2 cellular contexts compared by ENCODE assay signal in the genomic region with DNA sequence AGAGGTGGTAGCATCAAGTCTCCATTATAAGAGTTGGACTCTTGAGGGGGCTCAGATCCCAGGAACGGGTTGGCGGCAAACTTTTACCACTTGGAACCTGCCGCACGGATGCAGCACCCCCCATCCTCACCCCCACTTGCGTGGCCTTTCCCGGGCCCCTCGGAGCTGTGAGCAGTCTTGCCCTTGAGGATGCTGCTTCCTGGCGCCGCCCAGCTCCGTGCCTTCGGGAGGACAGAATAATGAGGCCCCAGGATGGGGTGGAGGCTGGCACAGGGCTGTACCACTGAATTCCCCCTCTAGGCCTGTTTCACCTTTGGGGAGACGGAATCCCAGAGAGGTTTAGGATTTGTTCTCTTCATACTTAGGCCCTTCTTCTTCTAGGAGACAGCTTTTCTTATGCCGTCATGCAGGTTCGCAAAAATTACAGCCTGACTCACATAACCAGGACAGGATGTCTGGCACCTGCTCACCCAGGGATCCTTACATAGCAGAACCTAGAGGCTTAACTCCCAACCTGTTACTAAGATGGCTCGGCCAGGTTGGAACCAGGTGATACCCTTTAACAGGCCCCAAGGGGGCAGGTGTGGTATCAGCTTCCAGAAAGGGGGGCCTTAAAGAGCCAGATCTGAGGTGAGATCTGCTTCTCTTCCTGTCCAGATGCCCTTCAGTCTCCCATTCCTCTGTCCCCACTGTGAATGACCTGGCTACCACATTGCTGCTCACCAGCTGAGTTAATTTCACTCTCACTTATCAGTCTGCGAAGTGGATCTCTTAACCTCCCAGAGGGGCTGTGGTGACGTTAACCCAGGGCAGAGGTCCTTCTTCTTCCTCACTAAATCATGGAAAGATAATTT.
TF ChIP-seq lines count a peak whose summit lies in the region.

No MANE protein-coding gene starts in this region.

TF ChIP-seq in SK-N-SH, 30 proteins besides CTCF, POLR2A, EP300 and RAD21 (continued from another document):
- TF ChIP-seq NRF1 (IDR thresholded peaks at IDR 0.05; ENCODE audit: low read depth, low read length) (no peak), SMC3 (IDR thresholded peaks at IDR 0.05; ENCODE audit: low read depth, low read length) (no peak), TEAD4 (IDR thresholded peaks at IDR 0.05; ENCODE audit: borderline replicate concordance, insufficient read depth) (no peak), RXRA (IDR thresholded peaks at IDR 0.05; ENCODE audit: borderline replicate concordance, low read depth) (no peak), SIN3A (IDR thresholded peaks at IDR 0.05; ENCODE audit: borderline replicate concordance, low read depth, low read length) (no peak), JUND (IDR thresholded peaks at IDR 0.05) (no peak)
- TF ChIP-seq, protein P1, sequence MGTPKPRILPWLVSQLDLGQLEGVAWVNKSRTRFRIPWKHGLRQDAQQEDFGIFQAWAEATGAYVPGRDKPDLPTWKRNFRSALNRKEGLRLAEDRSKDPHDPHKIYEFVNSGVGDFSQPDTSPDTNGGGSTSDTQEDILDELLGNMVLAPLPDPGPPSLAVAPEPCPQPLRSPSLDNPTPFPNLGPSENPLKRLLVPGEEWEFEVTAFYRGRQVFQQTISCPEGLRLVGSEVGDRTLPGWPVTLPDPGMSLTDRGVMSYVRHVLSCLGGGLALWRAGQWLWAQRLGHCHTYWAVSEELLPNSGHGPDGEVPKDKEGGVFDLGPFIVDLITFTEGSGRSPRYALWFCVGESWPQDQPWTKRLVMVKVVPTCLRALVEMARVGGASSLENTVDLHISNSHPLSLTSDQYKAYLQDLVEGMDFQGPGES (IDR thresholded peaks at IDR 0.05; ENCODE audit: low read depth, low read length): no peak
- TF ChIP-seq, protein P2, sequence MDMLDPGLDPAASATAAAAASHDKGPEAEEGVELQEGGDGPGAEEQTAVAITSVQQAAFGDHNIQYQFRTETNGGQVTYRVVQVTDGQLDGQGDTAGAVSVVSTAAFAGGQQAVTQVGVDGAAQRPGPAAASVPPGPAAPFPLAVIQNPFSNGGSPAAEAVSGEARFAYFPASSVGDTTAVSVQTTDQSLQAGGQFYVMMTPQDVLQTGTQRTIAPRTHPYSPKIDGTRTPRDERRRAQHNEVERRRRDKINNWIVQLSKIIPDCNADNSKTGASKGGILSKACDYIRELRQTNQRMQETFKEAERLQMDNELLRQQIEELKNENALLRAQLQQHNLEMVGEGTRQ (IDR thresholded peaks at IDR 0.05; ENCODE audit: borderline replicate concordance, low read depth, low read length): no peak
- TF ChIP-seq, protein P3, sequence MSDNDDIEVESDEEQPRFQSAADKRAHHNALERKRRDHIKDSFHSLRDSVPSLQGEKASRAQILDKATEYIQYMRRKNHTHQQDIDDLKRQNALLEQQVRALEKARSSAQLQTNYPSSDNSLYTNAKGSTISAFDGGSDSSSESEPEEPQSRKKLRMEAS (IDR thresholded peaks at IDR 0.05; ENCODE audit: low read depth): no peak
- TF ChIP-seq, protein P4, sequence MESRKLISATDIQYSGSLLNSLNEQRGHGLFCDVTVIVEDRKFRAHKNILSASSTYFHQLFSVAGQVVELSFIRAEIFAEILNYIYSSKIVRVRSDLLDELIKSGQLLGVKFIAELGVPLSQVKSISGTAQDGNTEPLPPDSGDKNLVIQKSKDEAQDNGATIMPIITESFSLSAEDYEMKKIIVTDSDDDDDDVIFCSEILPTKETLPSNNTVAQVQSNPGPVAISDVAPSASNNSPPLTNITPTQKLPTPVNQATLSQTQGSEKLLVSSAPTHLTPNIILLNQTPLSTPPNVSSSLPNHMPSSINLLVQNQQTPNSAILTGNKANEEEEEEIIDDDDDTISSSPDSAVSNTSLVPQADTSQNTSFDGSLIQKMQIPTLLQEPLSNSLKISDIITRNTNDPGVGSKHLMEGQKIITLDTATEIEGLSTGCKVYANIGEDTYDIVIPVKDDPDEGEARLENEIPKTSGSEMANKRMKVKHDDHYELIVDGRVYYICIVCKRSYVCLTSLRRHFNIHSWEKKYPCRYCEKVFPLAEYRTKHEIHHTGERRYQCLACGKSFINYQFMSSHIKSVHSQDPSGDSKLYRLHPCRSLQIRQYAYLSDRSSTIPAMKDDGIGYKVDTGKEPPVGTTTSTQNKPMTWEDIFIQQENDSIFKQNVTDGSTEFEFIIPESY (IDR thresholded peaks at IDR 0.05; ENCODE audit: borderline replicate concordance, low read depth): no peak
- TF ChIP-seq, protein P5, sequence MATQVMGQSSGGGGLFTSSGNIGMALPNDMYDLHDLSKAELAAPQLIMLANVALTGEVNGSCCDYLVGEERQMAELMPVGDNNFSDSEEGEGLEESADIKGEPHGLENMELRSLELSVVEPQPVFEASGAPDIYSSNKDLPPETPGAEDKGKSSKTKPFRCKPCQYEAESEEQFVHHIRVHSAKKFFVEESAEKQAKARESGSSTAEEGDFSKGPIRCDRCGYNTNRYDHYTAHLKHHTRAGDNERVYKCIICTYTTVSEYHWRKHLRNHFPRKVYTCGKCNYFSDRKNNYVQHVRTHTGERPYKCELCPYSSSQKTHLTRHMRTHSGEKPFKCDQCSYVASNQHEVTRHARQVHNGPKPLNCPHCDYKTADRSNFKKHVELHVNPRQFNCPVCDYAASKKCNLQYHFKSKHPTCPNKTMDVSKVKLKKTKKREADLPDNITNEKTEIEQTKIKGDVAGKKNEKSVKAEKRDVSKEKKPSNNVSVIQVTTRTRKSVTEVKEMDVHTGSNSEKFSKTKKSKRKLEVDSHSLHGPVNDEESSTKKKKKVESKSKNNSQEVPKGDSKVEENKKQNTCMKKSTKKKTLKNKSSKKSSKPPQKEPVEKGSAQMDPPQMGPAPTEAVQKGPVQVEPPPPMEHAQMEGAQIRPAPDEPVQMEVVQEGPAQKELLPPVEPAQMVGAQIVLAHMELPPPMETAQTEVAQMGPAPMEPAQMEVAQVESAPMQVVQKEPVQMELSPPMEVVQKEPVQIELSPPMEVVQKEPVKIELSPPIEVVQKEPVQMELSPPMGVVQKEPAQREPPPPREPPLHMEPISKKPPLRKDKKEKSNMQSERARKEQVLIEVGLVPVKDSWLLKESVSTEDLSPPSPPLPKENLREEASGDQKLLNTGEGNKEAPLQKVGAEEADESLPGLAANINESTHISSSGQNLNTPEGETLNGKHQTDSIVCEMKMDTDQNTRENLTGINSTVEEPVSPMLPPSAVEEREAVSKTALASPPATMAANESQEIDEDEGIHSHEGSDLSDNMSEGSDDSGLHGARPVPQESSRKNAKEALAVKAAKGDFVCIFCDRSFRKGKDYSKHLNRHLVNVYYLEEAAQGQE (IDR thresholded peaks at IDR 0.05; ENCODE audit: low read depth, low read length): no peak
TF ChIP-seq in SK-N-SH: peak in this region for 0.

TF ChIP-seq in SK-N-SH treated with all-trans-retinoic acid at 6 μM for 48 hours, 23 proteins besides CTCF, POLR2A, EP300 and RAD21 (continued from another document):
- TF ChIP-seq, protein P6, sequence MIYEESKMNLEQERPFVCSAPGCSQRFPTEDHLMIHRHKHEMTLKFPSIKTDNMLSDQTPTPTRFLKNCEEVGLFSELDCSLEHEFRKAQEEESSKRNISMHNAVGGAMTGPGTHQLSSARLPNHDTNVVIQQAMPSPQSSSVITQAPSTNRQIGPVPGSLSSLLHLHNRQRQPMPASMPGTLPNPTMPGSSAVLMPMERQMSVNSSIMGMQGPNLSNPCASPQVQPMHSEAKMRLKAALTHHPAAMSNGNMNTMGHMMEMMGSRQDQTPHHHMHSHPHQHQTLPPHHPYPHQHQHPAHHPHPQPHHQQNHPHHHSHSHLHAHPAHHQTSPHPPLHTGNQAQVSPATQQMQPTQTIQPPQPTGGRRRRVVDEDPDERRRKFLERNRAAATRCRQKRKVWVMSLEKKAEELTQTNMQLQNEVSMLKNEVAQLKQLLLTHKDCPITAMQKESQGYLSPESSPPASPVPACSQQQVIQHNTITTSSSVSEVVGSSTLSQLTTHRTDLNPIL (CRISPR knock-in tag; IDR thresholded peaks at IDR 0.05; ENCODE audit: low read depth): no peak
- TF ChIP-seq GLIS3 (CRISPR knock-in tag; IDR thresholded peaks at IDR 0.05) (no peak), ZFP3 (CRISPR knock-in tag; IDR thresholded peaks at IDR 0.05) (no peak), ZNF565 (CRISPR knock-in tag; conservative IDR thresholded peaks at IDR 0.05; ENCODE audit: low read depth) (no peak), TCF4 (CRISPR knock-in tag; IDR thresholded peaks at IDR 0.05; ENCODE audit: borderline replicate concordance) (no peak), ZNF70 (CRISPR knock-in tag; IDR thresholded peaks at IDR 0.05) (no peak)
- TF ChIP-seq, protein P7, sequence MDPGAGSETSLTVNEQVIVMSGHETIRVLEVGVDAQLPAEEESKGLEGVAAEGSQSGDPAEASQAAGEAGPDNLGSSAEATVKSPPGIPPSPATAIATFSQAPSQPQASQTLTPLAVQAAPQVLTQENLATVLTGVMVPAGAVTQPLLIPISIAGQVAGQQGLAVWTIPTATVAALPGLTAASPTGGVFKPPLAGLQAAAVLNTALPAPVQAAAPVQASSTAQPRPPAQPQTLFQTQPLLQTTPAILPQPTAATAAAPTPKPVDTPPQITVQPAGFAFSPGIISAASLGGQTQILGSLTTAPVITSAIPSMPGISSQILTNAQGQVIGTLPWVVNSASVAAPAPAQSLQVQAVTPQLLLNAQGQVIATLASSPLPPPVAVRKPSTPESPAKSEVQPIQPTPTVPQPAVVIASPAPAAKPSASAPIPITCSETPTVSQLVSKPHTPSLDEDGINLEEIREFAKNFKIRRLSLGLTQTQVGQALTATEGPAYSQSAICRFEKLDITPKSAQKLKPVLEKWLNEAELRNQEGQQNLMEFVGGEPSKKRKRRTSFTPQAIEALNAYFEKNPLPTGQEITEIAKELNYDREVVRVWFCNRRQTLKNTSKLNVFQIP (CRISPR knock-in tag; IDR thresholded peaks at IDR 0.05; ENCODE audit: borderline replicate concordance, low read depth): no peak
- TF ChIP-seq, protein P8, sequence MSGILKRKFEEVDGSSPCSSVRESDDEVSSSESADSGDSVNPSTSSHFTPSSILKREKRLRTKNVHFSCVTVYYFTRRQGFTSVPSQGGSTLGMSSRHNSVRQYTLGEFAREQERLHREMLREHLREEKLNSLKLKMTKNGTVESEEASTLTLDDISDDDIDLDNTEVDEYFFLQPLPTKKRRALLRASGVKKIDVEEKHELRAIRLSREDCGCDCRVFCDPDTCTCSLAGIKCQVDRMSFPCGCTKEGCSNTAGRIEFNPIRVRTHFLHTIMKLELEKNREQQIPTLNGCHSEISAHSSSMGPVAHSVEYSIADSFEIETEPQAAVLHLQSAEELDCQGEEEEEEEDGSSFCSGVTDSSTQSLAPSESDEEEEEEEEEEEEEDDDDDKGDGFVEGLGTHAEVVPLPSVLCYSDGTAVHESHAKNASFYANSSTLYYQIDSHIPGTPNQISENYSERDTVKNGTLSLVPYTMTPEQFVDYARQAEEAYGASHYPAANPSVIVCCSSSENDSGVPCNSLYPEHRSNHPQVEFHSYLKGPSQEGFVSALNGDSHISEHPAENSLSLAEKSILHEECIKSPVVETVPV (CRISPR knock-in tag; IDR thresholded peaks at IDR 0.05): no peak
